ENCODE assay signal across 17 cellular contexts in the genomic region with DNA sequence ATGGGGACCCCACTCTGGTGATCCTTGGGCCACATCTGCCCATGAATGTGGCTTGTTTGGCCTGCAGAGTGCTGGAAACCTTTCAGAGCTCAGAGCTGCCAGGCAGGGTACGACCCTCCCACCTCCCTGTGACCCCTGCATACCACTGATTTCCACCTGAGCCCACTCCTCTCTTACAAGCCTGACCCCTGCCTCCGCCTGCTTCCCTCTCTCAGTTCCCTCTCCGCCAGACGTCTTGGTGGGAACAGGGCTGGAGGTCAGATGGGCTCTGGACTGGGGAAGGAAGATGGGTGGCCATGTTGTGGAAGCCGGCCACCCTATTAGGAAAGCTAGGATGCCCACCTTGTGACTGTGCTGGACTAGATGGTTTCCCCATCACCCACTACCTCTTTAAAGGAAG.
A peak's percentile ranks its signal among the peaks of the same experiment; 100 is the strongest.
DNase-seq lines count a peak whose midpoint lies in the region; ATAC-seq and TF ChIP-seq lines count a peak whose summit lies in the region.
"Had no signal": no experiment of that assay in that cellular context is flagged by ENCODE, and none has a peak within 500 bp of the region (broad histone marks: within the 10 kb centered on the region; RNA-seq: fewer than 3 reads in every experiment).

No MANE protein-coding gene starts in this region.

- no peaks in the 10 kb centered on the region for H3K4me1 Mint-ChIP-seq in activated T-helper 17 cell treated with anti-CD3 and anti-CD28 coated beads, Interleukin-2, amount 50 U/mL, for 72 hours
- peaks cover 62% of the 10 kb centered on the region for H3K4me1 Mint-ChIP-seq in nephron progenitor cell

- intact Hi-C loops in spleen (cut with DNase I; ENCODE audit: low total_unique reads) (no loop called here), cardiac septum (cut with DNase I) (no loop called here)

- H3K9me3 ChIP-seq in spleen: no peaks in the 10 kb centered on the region
- H3K9me3 ChIP-seq: Caco-2 had no signal

- no peak for TF ChIP-seq POLR2A in spleen (IDR thresholded peaks at IDR 0.05)

- H3K4me3 ChIP-seq in spleen: no peak overlapping the region

- peak overlapping the region; percentile 26 for H3K27ac Mint-ChIP-seq in activated T-helper 17 cell treated with anti-CD3 and anti-CD28 coated beads, Interleukin-2, amount 50 U/mL, for 72 hours
- peak overlapping the region; percentile 50 for H3K27ac Mint-ChIP-seq in nephron progenitor cell
- H3K27ac Mint-ChIP-seq: CD8-positive, alpha-beta T cell had no signal

- WGBS in spleen, 5 donors: 87 to 96% (median 90%) methylated on average over 5 of the region's 5 CpGs

- H3K36me3 ChIP-seq in spleen: peaks cover 0 to 80% (median 4%) of the 10 kb centered on the region in 6 donors

- no peaks in the 10 kb centered on the region for H3K9me3 Mint-ChIP-seq in activated T-helper 17 cell treated with anti-CD3 and anti-CD28 coated beads, Interleukin-2, amount 50 U/mL, for 72 hours
- no peaks in the 10 kb centered on the region for H3K9me3 Mint-ChIP-seq in nephron progenitor cell
- H3K9me3 Mint-ChIP-seq: CD4-positive, CD25-positive, alpha-beta regulatory T cell; CD8-positive, alpha-beta T cell had no signal

- H3K4me1 ChIP-seq in spleen: peaks cover 0 to under 1% (median 0%) of the 10 kb centered on the region in 6 donors
- H3K4me1 ChIP-seq: Caco-2 had no signal

- H3K4me3 Mint-ChIP-seq in activated T-helper 17 cell treated with anti-CD3 and anti-CD28 coated beads, Interleukin-2, amount 50 U/mL, for 72 hours: no peak overlapping the region
- H3K4me3 Mint-ChIP-seq in nephron progenitor cell: no peak overlapping the region
- H3K4me3 Mint-ChIP-seq: CD4-positive, CD25-positive, alpha-beta regulatory T cell; CD8-positive, alpha-beta T cell had no signal

- H3K27me3 Mint-ChIP-seq in activated T-helper 17 cell treated with anti-CD3 and anti-CD28 coated beads, Interleukin-2, amount 50 U/mL, for 72 hours: no peaks in the 10 kb centered on the region
- peaks cover 3% of the 10 kb centered on the region for H3K27me3 Mint-ChIP-seq in nephron progenitor cell (ENCODE audit: low read depth, poor library complexity)
- H3K27me3 Mint-ChIP-seq: CD4-positive, CD25-positive, alpha-beta regulatory T cell had no signal

- DNase-seq in nephron progenitor cell: no peak
- peak; percentile 28 for DNase-seq in spleen
- no peak for DNase-seq in cardiac septum (ENCODE audit: low spot score)
- no peak for DNase-seq in stimulated activated CD4-positive, alpha-beta T cell treated with anti-CD3 and anti-CD28 coated beads, Interleukin-2, amount 100 ng/mL, for 24 hours
- DNase-seq: C1 segment of cervical spinal cord; Caco-2; CD4-positive, CD25-positive, alpha-beta regulatory T cell; CD8-positive, alpha-beta T cell; DMS153; DMS79; EL; GF-D8; GOT3; H7 had no signal

- no peak overlapping the region for H3K27ac ChIP-seq in spleen

- TF ChIP-seq CTCF in nephron progenitor cell (IDR thresholded peaks at IDR 0.05): no peak
- no peak for TF ChIP-seq CTCF in spleen (IDR thresholded peaks at IDR 0.05 in 8 of 11, conservative IDR thresholded peaks at IDR 0.05 in 3 of 11)

- no peak for ATAC-seq in activated T-helper 17 cell treated with anti-CD3 and anti-CD28 coated beads, Interleukin-2, amount 50 U/mL, for 72 hours (replicated peaks)
- no peak for ATAC-seq in GM19467 (IDR thresholded peaks at IDR 0.05; ENCODE audit: unreplicated experiment)
- ATAC-seq: CD8-positive, alpha-beta T cell; HCT116 had no signal

- H3K36me3 Mint-ChIP-seq in activated T-helper 17 cell treated with anti-CD3 and anti-CD28 coated beads, Interleukin-2, amount 50 U/mL, for 72 hours (ENCODE audit: low read depth): peaks cover 4% of the 10 kb centered on the region
- H3K36me3 Mint-ChIP-seq in nephron progenitor cell (ENCODE audit: low read depth): peaks cover 17% of the 10 kb centered on the region

- H3K27me3 ChIP-seq in spleen (replicated peaks in 1 of 7): no peaks in the 10 kb centered on the region
